8 cellular contexts compared by ENCODE assay signal in the genomic region with DNA sequence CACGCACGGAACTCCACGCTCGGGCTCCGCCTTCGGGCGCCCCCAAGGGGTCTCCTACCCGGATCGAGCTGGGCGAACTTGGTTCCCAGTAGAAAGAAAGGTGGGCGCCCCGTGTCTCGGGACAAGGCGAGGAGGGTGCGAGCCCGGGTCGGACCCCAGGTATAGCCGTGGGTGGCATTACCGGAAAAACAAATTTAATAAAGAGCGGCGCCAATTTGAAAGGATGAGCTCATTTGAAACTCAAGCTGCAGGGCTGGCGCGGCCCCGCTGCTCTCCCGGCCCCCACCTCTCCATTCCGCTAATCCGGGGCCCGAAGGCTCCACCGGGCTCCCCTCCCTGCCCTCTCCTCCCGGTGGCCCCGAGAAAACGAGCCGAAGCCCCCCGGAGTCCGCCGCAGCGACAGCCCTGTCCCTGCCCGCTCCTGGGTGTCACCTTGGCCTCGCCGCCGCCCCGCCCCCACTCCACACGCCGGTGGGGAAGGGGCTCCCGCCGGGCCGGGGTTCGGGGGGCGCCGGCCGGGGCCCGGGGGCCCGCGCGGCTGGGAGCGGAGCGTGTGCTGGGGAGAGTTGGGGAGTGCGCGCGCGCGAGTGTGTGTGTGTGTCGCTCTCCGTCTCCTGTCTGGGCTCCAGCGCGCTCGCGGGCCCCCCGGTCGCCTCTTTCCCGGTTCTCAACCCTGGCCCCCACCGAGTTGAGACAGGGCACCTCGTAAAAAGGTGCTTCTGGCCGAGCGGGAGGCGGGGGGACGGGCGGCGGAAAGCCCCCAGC. TPM values are rescaled to one million over a fixed set of nuclear protein-coding genes. Genes with fewer than 3 reads are reported as not detected.
DNase-seq lines count a peak whose midpoint lies in the region; ATAC-seq and TF ChIP-seq lines count a peak whose summit lies in the region.

No MANE protein-coding gene starts in this region.

- WGBS in hepatocyte (ENCODE audit: low lambda C conversion rate, missing lambda C conversion rate): under 1% methylated on average over 45 of the region's 79 CpGs

- peaks cover 43% of the 10 kb centered on the region for H4K20me1 ChIP-seq in hepatocyte (ENCODE audit: insufficient read depth, poor library complexity, severe bottlenecking)

- intact Hi-C loops in ascending aorta (cut with DNase I): no loop called here

- H3K9me2 ChIP-seq in hepatocyte (replicated peaks; ENCODE audit: insufficient read depth): no peaks in the 10 kb centered on the region

- ATAC-seq in GM18511 (IDR thresholded peaks at IDR 0.05; ENCODE audit: unreplicated experiment) (no peak), GM21528 (IDR thresholded peaks at IDR 0.05; ENCODE audit: low FRiP score, unreplicated experiment) (no peak)

- H3K36me3 ChIP-seq in ascending aorta: no peaks in the 10 kb centered on the region
- H3K36me3 ChIP-seq in hepatocyte (replicated peaks; ENCODE audit: insufficient read depth, low read depth): no peaks in the 10 kb centered on the region

- peaks cover 12% of the 10 kb centered on the region for H3K27me3 ChIP-seq in ascending aorta
- no peaks in the 10 kb centered on the region for H3K27me3 ChIP-seq in hepatocyte

- peak overlapping the region; percentile 18 for H2AFZ ChIP-seq in hepatocyte

- peaks cover 10 to 12% of the 10 kb centered on the region in 2 donors for H3K4me1 ChIP-seq in ascending aorta
- peaks cover 31% of the 10 kb centered on the region for H3K4me1 ChIP-seq in hepatocyte (ENCODE audit: insufficient read depth)

- H3K4me3 ChIP-seq in ascending aorta: peak overlapping the region; percentile 58 to 67
- H3K4me3 ChIP-seq in hepatocyte: peak overlapping the region; percentile 98
- H3K4me3 ChIP-seq in skeletal muscle cell (ENCODE audit: low read depth, low read length): peak overlapping the region; percentile 83

- H3K27ac ChIP-seq in ascending aorta (no peak overlapping the region), hepatocyte (peak overlapping the region; percentile 100)

- H3K4me2 ChIP-seq in hepatocyte: peak overlapping the region; percentile 72

- H3K9me3 ChIP-seq in ascending aorta (no peaks in the 10 kb centered on the region), hepatocyte (ENCODE audit: low read depth) (no peaks in the 10 kb centered on the region)

- no peak for TF ChIP-seq CTCF in ascending aorta (IDR thresholded peaks at IDR 0.05)
- no peak for TF ChIP-seq CTCF in hepatocyte (IDR thresholded peaks at IDR 0.05; ENCODE audit: poor library complexity)

- H3K79me2 ChIP-seq in hepatocyte: peaks cover 88% of the 10 kb centered on the region

- DNase-seq in DMS79 treated with DMSO at 0.1 percent for 48 hours (lab: John Stamatoyannopoulos, UW) (peak; percentile 6), DMS79 (lab: John Stamatoyannopoulos, UW) (no peak), NOMO-1 treated with dmso at 0.1 percent for 144 hours (lab: John Stamatoyannopoulos, UW; ENCODE audit: unreplicated experiment) (peak; percentile 49), ascending aorta (ENCODE audit: low spot score in 2 of 2) (no peak), hepatocyte (ENCODE audit: low spot score) (peak; percentile 79), skeletal muscle cell (ENCODE audit: low read depth) (no peak)

RNA-seq across cellular contexts. Expression of a gene that starts 1.4 kb away (rescaled TPM):
- total RNA-seq in ascending aorta: 2.9 TPM
- total RNA-seq in hepatocyte: 81.5 and 88.9 TPM in 2 replicates
- polyA plus RNA-seq in hepatocyte: 91.8 and 119 TPM in 2 replicates

Comparison
In these comparisons a context has a peak if more than half of its experiments do, and no peak if none do; other contexts are left out.
1. DNase-seq: peak in DMS79 treated with DMSO at 0.1 percent for 48 hours (single experiment), NOMO-1 treated with dmso at 0.1 percent for 144 hours (single experiment) and hepatocyte (single experiment); none in DMS79 (single experiment), ascending aorta (0 of 2) and skeletal muscle cell (single experiment).
2. RNA of a gene that starts 1.4 kb away (total RNA-seq): 81.5 to 88.9 TPM in hepatocyte; 2.9 TPM in ascending aorta (single experiment); every median in the first group is over 10 times any median in the second.
3. Peak in every context shown above with its lines, with median percentiles within 50 percentile points of each other: H3K4me3 ChIP-seq.